Comparison of ENCODE assay signal across 12 cellular contexts in genomic region chr1:246113555-246114095, GRCh38.
DNase-seq lines count a peak whose midpoint lies in the region; ATAC-seq, FAIRE-seq and TF ChIP-seq lines count a peak whose summit lies in the region.
"Had no signal": no experiment of that assay in that cellular context is flagged by ENCODE, and none has a peak within 500 bp of the region (broad histone marks: within the 10 kb centered on the region; RNA-seq: fewer than 3 reads in every experiment).

No MANE protein-coding gene starts in this region.

- H3K36me3 Mint-ChIP-seq in activated CD4-positive, alpha-beta T cell treated with anti-CD3 and anti-CD28 coated beads, Interleukin-2, amount 10 ng/mL, durations not matched to agents 24 days and 14 days (ENCODE audit: low read depth), result no peaks in the 10 kb centered on the region
- no peaks in the 10 kb centered on the region for H3K36me3 Mint-ChIP-seq in stimulated activated effector memory CD8-positive, alpha-beta T cell treated with anti-CD3 and anti-CD28 coated beads, Interleukin-12 subunit alpha, Interleukin-12 subunit beta, amount 100 ng/mL, for 72 hours

- intact Hi-C loops in right lobe of liver (cut with DNase I) (no loop called here), HepG2 (cut with micrococcal nuclease; ENCODE audit: unreplicated experiment) (loop anchor here (10.0 kb wide), 1 partner anchor 959 kb away; the partner anchor contains the start of gene KIF26B), upper lobe of right lung (cut with DNase I) (no loop called here), lower leg skin (cut with DNase I; ENCODE audit: low total_unique reads) (no loop called here)
- intact Hi-C loops in activated CD4-positive, alpha-beta T cell treated with anti-CD3 and anti-CD28 coated beads, Interleukin-2, amount 10 ng/mL, durations not matched to agents 24 days and 14 days (cut with micrococcal nuclease), result loop anchor here (10.0 kb wide), 2 partner anchors 99 to 381 kb away; no protein-coding TSS in a partner anchor

- H3K79me2 ChIP-seq in HepG2 (ENCODE audit: insufficient read depth, low read length), result no peaks in the 10 kb centered on the region

- no peaks in the 10 kb centered on the region for H3K36me3 ChIP-seq in right lobe of liver
- H3K36me3 ChIP-seq in HepG2 (replicated peaks in 1 of 2; ENCODE audit: control insufficient read depth in 1 of 2, insufficient read depth in 2 of 2, low read length in 2 of 2), result no peaks in the 10 kb centered on the region
- no peaks in the 10 kb centered on the region for H3K36me3 ChIP-seq in endocrine pancreas (ENCODE audit: control insufficient read depth, insufficient read depth, low read length)
- H3K36me3 ChIP-seq in upper lobe of right lung, result no peaks in the 10 kb centered on the region

- no peaks in the 10 kb centered on the region for H3K27me3 Mint-ChIP-seq in activated CD4-positive, alpha-beta T cell treated with anti-CD3 and anti-CD28 coated beads, Interleukin-2, amount 10 ng/mL, durations not matched to agents 24 days and 14 days

- H3K27ac ChIP-seq in right lobe of liver (no peak overlapping the region), HepG2 (ENCODE audit: extremely low read length, insufficient read depth, low read length) (no peak overlapping the region), upper lobe of right lung (peak overlapping the region; percentile 25)
- H3K27ac ChIP-seq: SK-N-MC had no signal

- H3K4me1 Mint-ChIP-seq in activated CD4-positive, alpha-beta T cell treated with anti-CD3 and anti-CD28 coated beads, Interleukin-2, amount 10 ng/mL, durations not matched to agents 24 days and 14 days, result peaks cover 9% of the 10 kb centered on the region
- peaks cover 6% of the 10 kb centered on the region for H3K4me1 Mint-ChIP-seq in stimulated activated effector memory CD8-positive, alpha-beta T cell treated with anti-CD3 and anti-CD28 coated beads, Interleukin-12 subunit alpha, Interleukin-12 subunit beta, amount 100 ng/mL, for 72 hours

- H3K9me3 ChIP-seq in right lobe of liver (no peaks in the 10 kb centered on the region), HepG2 (ENCODE audit: low read length) (no peaks in the 10 kb centered on the region), endocrine pancreas (ENCODE audit: control insufficient read depth, low read length) (no peaks in the 10 kb centered on the region), upper lobe of right lung (no peaks in the 10 kb centered on the region)

- H3K9me3 Mint-ChIP-seq in activated CD4-positive, alpha-beta T cell treated with anti-CD3 and anti-CD28 coated beads, Interleukin-2, amount 10 ng/mL, durations not matched to agents 24 days and 14 days, result no peaks in the 10 kb centered on the region
- no peaks in the 10 kb centered on the region for H3K9me3 Mint-ChIP-seq in stimulated activated effector memory CD8-positive, alpha-beta T cell treated with anti-CD3 and anti-CD28 coated beads, Interleukin-12 subunit alpha, Interleukin-12 subunit beta, amount 100 ng/mL, for 72 hours

- no peak for TF ChIP-seq RAD21 in HepG2 (CRISPR knock-in tag; IDR thresholded peaks at IDR 0.05)

- CTCF ChIA-PET in HepG2 (lab: Yijun Ruan, JAX; ENCODE audit: low intra/inter-chr PET ratio, low total read pairs), result no interaction called here

- WGBS in right lobe of liver (ENCODE audit: insufficient coverage, low coverage, low lambda C conversion rate, missing lambda C conversion rate), result 49% methylated on average over 8 of the region's 8 CpGs
- WGBS in HepG2 (ENCODE audit: low lambda C conversion rate), result 91% methylated on average over 8 of the region's 8 CpGs
- WGBS in lower leg skin, 2 donors, result 79 to 83% methylated on average over 8 of the region's 8 CpGs

- H3K4me3 Mint-ChIP-seq in activated CD4-positive, alpha-beta T cell treated with anti-CD3 and anti-CD28 coated beads, Interleukin-2, amount 10 ng/mL, durations not matched to agents 24 days and 14 days, result no peak overlapping the region
- no peak overlapping the region for H3K4me3 Mint-ChIP-seq in stimulated activated effector memory CD8-positive, alpha-beta T cell treated with anti-CD3 and anti-CD28 coated beads, Interleukin-12 subunit alpha, Interleukin-12 subunit beta, amount 100 ng/mL, for 72 hours

- H3K9ac ChIP-seq in HepG2 (ENCODE audit: insufficient read depth, low read depth, low read length) (no peak overlapping the region), endocrine pancreas (ENCODE audit: control insufficient read depth, insufficient read depth, low read length) (no peak overlapping the region)

- TF ChIP-seq CTCF in right lobe of liver (IDR thresholded peaks at IDR 0.05) (no peak), HepG2 (CRISPR knock-in tag; IDR thresholded peaks at IDR 0.05) (no peak), upper lobe of right lung (IDR thresholded peaks at IDR 0.05) (no peak), lower leg skin (IDR thresholded peaks at IDR 0.05) (no peak)

- H3K4me1 ChIP-seq in right lobe of liver (no peaks in the 10 kb centered on the region), HepG2 (ENCODE audit: insufficient read depth, low read length) (peaks cover 4% of the 10 kb centered on the region), endocrine pancreas (ENCODE audit: control insufficient read depth, insufficient read depth, low read length) (peaks cover 7% of the 10 kb centered on the region), upper lobe of right lung (no peaks in the 10 kb centered on the region)

- H3K27me3 ChIP-seq in right lobe of liver, result no peaks in the 10 kb centered on the region
- H3K27me3 ChIP-seq in HepG2 (ENCODE audit: control insufficient read depth in 1 of 2, insufficient read depth in 2 of 2, low read length in 2 of 2), result no peaks in the 10 kb centered on the region
- H3K27me3 ChIP-seq in endocrine pancreas (ENCODE audit: control insufficient read depth, insufficient read depth, low read length), result no peaks in the 10 kb centered on the region
- H3K27me3 ChIP-seq in upper lobe of right lung, result no peaks in the 10 kb centered on the region

- no TSS peak for BruUV-seq in HepG2 (replicated peaks; lab: Mats Ljungman, UMichigan)

- POLR2A ChIA-PET in HepG2 (lab: Yijun Ruan, JAX), result no interaction called here

- ATAC-seq in right lobe of liver (peak; percentile 25 to 70 (median 57)), HepG2 (no peak), upper lobe of right lung (peak; percentile 32)
- ATAC-seq in stimulated activated effector memory CD8-positive, alpha-beta T cell treated with anti-CD3 and anti-CD28 coated beads, Interleukin-12 subunit alpha, Interleukin-12 subunit beta, amount 100 ng/mL, for 72 hours, result no peak
- ATAC-seq: stimulated activated naive CD8-positive, alpha-beta T cell treated with anti-CD3 and anti-CD28 coated beads, Interleukin-15, Interleukin-2, amounts not matched to agents 100 U/mL and 50 U/mL, for 24 hours had no signal

- DNase-seq in right lobe of liver, result no peak
- no peak for DNase-seq in HepG2 (ENCODE audit: low spot score)
- peak; percentile 27 for DNase-seq in NCI-H774 (lab: John Stamatoyannopoulos, UW)
- DNase-seq in upper lobe of right lung, result no peak
- no peak for DNase-seq in activated CD4-positive, alpha-beta T cell treated with anti-CD3 and anti-CD28 coated beads, Interleukin-2, amount 10 ng/mL, durations not matched to agents 24 days and 14 days
- no peak for DNase-seq in stimulated activated effector memory CD8-positive, alpha-beta T cell treated with anti-CD3 and anti-CD28 coated beads, Interleukin-12 subunit alpha, Interleukin-12 subunit beta, amount 100 ng/mL, for 72 hours (ENCODE audit: low spot score in 2 of 2)
- DNase-seq in lower leg skin (ENCODE audit: low spot score in 2 of 2), result no peak
- DNase-seq: activated T-cell treated with anti-CD3 and anti-CD28 coated beads, Interleukin-2, amount 50 U/mL, for 48 hours; NCI-H2227 treated with DMSO at 0.1 percent for 48 hours; stimulated activated naive CD8-positive, alpha-beta T cell treated with anti-CD3 and anti-CD28 coated beads, Interleukin-15, Interleukin-2, amounts not matched to agents 100 U/mL and 50 U/mL, for 24 hours had no signal

- FAIRE-seq in HepG2 (lab: Jason Lieb, UNC), result no peak

- H4K20me1 ChIP-seq in HepG2 (ENCODE audit: insufficient read depth, low read length), result no peaks in the 10 kb centered on the region

- TF ChIP-seq EP300 in HepG2 (IDR thresholded peaks at IDR 0.05; ENCODE audit: low read depth in 2 of 2, low read length in 2 of 2), result no peak
- no peak for TF ChIP-seq EP300 in HepG2 (CRISPR knock-in tag; IDR thresholded peaks at IDR 0.05; ENCODE audit: borderline replicate concordance)

- no peak for TF ChIP-seq POLR2A in right lobe of liver (IDR thresholded peaks at IDR 0.05)
- TF ChIP-seq POLR2A in HepG2 (IDR thresholded peaks at IDR 0.05; ENCODE audit: insufficient read depth in 1 of 2, low read depth in 2 of 2, low read length in 2 of 2), result no peak
- TF ChIP-seq POLR2A in lower leg skin (IDR thresholded peaks at IDR 0.05), result no peak

- in situ Hi-C loops in HepG2 (cut with HindIII; ENCODE audit: extremely low pct_ligation_motif_present, low pct_unique_long_range_greater_than_20kb), result no loop called here

- no peak overlapping the region for H3K4me2 ChIP-seq in HepG2 (ENCODE audit: low read depth, low read length)

- H3K4me3 ChIP-seq in right lobe of liver (no peak overlapping the region), HepG2 (replicated peaks in 1 of 3; ENCODE audit: insufficient read depth in 1 of 3, low read depth in 2 of 3, low read length in 3 of 3) (no peak overlapping the region), endocrine pancreas (ENCODE audit: control insufficient read depth, insufficient read depth, low read length) (peak overlapping the region; percentile 29), upper lobe of right lung (no peak overlapping the region), lower leg skin (ENCODE audit: low read depth, poor library complexity, severe bottlenecking) (no peak overlapping the region)
- H3K4me3 ChIP-seq: SK-N-MC had no signal

- no peak overlapping the region for H2AFZ ChIP-seq in HepG2 (ENCODE audit: low read length)

- H3K27ac Mint-ChIP-seq in activated CD4-positive, alpha-beta T cell treated with anti-CD3 and anti-CD28 coated beads, Interleukin-2, amount 10 ng/mL, durations not matched to agents 24 days and 14 days, result no peak overlapping the region
- no peak overlapping the region for H3K27ac Mint-ChIP-seq in stimulated activated effector memory CD8-positive, alpha-beta T cell treated with anti-CD3 and anti-CD28 coated beads, Interleukin-12 subunit alpha, Interleukin-12 subunit beta, amount 100 ng/mL, for 72 hours

TF ChIP-seq in HepG2, 621 proteins besides CTCF, POLR2A, EP300 and RAD21 (continues in another document):
- TF ChIP-seq RBM22 (optimal IDR thresholded peaks at IDR 0.05; ENCODE audit: low read length), result no peak
- no peak for TF ChIP-seq ZBTB26 (CRISPR knock-in tag; IDR thresholded peaks at IDR 0.05; ENCODE audit: borderline replicate concordance)

Comparison
In these comparisons a context has a peak if more than half of its experiments do, and no peak if none do; other contexts are left out.
1. ATAC-seq: peak in right lobe of liver (4 of 4) and upper lobe of right lung (single experiment); none in HepG2 (single experiment) and stimulated activated effector memory CD8-positive, alpha-beta T cell treated with anti-CD3 and anti-CD28 coated beads, Interleukin-12 subunit alpha, Interleukin-12 subunit beta, amount 100 ng/mL, for 72 hours (single experiment).
2. intact Hi-C loops: an anchor here in HepG2 (10.0 kb wide) and activated CD4-positive, alpha-beta T cell treated with anti-CD3 and anti-CD28 coated beads, Interleukin-2, amount 10 ng/mL, durations not matched to agents 24 days and 14 days (10.0 kb wide); none called in right lobe of liver, upper lobe of right lung and lower leg skin.